Comparison of ENCODE assay signal across 20 cellular contexts in the genomic region with DNA sequence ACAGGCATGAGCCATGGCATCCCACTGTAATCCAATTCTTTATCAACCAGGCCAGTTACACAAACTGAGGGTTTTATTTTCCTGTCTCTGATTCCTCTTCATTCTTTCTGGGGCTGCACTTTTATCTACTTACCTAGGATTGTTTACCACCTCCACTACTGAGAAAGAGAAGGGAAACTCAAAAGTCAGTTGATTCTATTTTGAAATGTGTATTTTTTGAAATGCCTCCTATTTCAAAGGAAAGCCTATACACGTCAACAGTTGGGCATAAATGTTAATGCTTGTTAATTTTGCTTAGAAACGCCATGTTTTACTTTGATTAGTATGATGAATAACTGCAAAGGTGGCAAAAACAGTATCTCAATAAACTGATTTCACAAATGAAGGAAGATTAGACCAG.
"Had no signal": no experiment of that assay in that cellular context is flagged by ENCODE, and none has a peak within 500 bp of the region (broad histone marks: within the 10 kb centered on the region; RNA-seq: fewer than 3 reads in every experiment).

No MANE protein-coding gene starts in this region.

- H3K27me3 Mint-ChIP-seq: brain, memory B cell had no signal

- H3K4me3 Mint-ChIP-seq: brain, memory B cell had no signal

- DNase-seq: activated CD4-positive, alpha-beta T cell treated with anti-CD3 and anti-CD28 coated beads for 1 hour; activated gamma-delta T cell treated with Interleukin-2 at 50 U/mL for 16 hours; aorta; caudate nucleus; dermis blood vessel endothelial cell; effector CD8-positive, alpha-beta T cell; erythroblast; foreskin fibroblast; heart right ventricle; islet precursor cell; left colon; nucleus accumbens; right cardiac atrium; SK-N-SH; stimulated activated CD4-positive, alpha-beta T cell treated with anti-CD3 and anti-CD28 coated beads, Interleukin-4, amount 100 ng/mL, for 24 hours; stimulated activated naive CD4-positive, alpha-beta T cell treated with Interleukin-2 at 50 U/mL for 16 hours; T-helper 9 cell; upper lobe of left lung had no signal

- H3K27ac Mint-ChIP-seq: brain, memory B cell had no signal

- ATAC-seq: heart right ventricle, left colon, right cardiac atrium had no signal

- H3K9me3 Mint-ChIP-seq: memory B cell had no signal

- H3K36me3 Mint-ChIP-seq: memory B cell had no signal
